ENCODE assay signal across 7 cellular contexts in the genomic region with DNA sequence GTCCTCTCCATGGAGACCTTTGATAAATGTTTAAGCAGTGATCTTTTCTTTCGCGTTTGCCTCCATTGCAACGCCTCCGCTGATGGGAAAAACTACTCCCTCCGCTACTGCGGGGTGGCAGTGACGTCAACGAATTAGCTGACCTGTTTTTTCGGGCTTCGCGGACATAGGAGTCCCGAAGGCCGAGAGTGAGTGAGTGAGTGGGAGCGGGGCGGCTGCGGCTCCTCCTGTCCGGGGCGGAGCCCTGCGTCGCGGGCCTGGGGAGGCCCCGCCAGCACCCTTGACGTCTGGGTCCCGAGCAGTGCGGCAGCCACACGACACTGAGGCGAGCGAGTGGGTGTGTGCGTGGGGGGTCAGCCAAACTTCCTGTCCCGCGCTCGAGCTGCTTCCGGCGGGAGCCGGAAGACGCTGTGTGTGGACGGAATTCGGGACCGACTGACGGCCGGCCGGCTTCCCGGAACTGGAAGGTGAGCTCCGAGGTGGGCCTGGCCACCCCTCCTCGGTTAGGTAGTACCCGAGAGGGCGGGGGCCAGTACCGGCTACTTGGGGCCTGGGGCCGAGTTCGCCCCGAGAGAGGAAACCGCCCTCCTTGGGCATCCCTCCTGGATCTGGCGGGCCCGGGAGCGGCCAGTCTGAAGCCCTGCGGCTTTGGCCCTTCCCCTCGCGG. TPM values are rescaled to one million over a fixed set of nuclear protein-coding genes. Genes with fewer than 3 reads are reported as not detected.
DNase-seq lines count a peak whose midpoint lies in the region; ATAC-seq, FAIRE-seq and TF ChIP-seq lines count a peak whose summit lies in the region.

A gene with protein sequence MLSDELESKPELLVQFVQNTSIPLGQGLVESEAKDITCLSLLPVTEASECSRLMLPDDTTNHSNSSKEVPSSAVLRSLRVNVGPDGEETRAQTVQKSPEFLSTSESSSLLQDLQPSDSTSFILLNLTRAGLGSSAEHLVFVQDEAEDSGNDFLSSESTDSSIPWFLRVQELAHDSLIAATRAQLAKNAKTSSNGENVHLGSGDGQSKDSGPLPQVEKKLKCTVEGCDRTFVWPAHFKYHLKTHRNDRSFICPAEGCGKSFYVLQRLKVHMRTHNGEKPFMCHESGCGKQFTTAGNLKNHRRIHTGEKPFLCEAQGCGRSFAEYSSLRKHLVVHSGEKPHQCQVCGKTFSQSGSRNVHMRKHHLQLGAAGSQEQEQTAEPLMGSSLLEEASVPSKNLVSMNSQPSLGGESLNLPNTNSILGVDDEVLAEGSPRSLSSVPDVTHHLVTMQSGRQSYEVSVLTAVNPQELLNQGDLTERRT (plus strand): TSS at position 411 of the 667 bp plus-strand sequence. CDS start 5,317 bp downstream, outside the sequence.

- DNase-seq in GM18507 (ENCODE audit: extremely low spot score, insufficient read length, low read depth) (peak; percentile 86), NCI-H2029 treated with DMSO at 0.1 percent for 48 hours (lab: John Stamatoyannopoulos, UW) (peak; percentile 52), T-helper 9 cell (peak; percentile 77), astrocyte of the cerebellum (ENCODE audit: low read depth) (peak; percentile 83), hepatic stellate cell (ENCODE audit: low spot score) (peak; percentile 91), renal cortical epithelial cell (ENCODE audit: low read depth) (peak; percentile 91)

- peak; percentile 94 for ATAC-seq in HG02981 (IDR thresholded peaks at IDR 0.05; ENCODE audit: unreplicated experiment)

- peak within 1 kb of the TSS; percentile 89 for H3K4me3 ChIP-seq in astrocyte of the cerebellum (ENCODE audit: low read depth, low read length)

- FAIRE-seq in GM18507 (lab: Jason Lieb, UNC), result peak; percentile 95

- in situ Hi-C loops in astrocyte of the cerebellum (cut with HindIII; ENCODE audit: low sequenced_read_pairs), result no loop called here

- TF ChIP-seq CTCF in astrocyte of the cerebellum (IDR thresholded peaks at IDR 0.05; ENCODE audit: low read depth, low read length, missing control alignments), result no peak

RNA-seq across cellular contexts. Expression of the gene that starts here (rescaled TPM):
- total RNA-seq in renal cortical epithelial cell, result 95.9 and 103 TPM in 2 replicates

Comparison
In these comparisons a context has a peak if more than half of its experiments do, and no peak if none do; other contexts are left out.
1. Peak in every context shown above with its lines: DNase-seq, ATAC-seq and H3K4me3 ChIP-seq.